ENCODE assay signal across 29 cellular contexts in the genomic region with DNA sequence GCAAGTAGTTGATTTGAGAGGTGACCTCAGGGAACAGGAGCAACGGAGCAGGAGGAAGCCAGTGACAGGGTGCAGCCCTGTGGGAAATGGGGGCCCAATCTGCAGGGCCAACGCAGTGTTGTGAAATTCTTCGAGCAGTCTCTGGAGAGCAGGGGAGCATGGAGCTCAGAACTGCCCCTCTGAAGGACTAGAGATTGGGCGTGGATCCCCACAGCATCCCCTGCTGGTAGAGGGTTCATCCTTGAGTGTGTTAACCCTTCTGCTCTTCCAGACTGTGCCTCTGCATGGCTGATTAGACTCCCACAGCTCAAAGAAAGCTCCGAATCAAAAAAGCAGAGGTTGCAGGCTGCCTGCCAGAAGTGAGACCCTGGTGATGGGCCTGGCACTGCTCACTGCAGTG.
DNase-seq lines count a peak whose midpoint lies in the region; ATAC-seq, FAIRE-seq and TF ChIP-seq lines count a peak whose summit lies in the region.
"Had no signal": no experiment of that assay in that cellular context is flagged by ENCODE, and none has a peak within 500 bp of the region (broad histone marks: within the 10 kb centered on the region; RNA-seq: fewer than 3 reads in every experiment).

No MANE protein-coding gene starts in this region.

- H3K27ac ChIP-seq in HepG2 (ENCODE audit: extremely low read length, insufficient read depth, low read length) = no peak overlapping the region
- no peak overlapping the region for H3K27ac ChIP-seq in right lobe of liver
- H3K27ac ChIP-seq in K562 (ENCODE audit: extremely low read depth, low read depth, low read length) = no peak overlapping the region
- H3K27ac ChIP-seq in thyroid gland = no peak overlapping the region
- H3K27ac ChIP-seq: C4-2B, gastroesophageal sphincter, GM23248, left lung, psoas muscle had no signal

- intact Hi-C loops in HepG2 (cut with micrococcal nuclease; ENCODE audit: unreplicated experiment) (no loop called here), right lobe of liver (cut with DNase I) (no loop called here), K562 (cut with micrococcal nuclease) (loop anchor here (10.0 kb wide), 1 partner anchor 184 kb away; no protein-coding TSS in a partner anchor), thyroid gland (cut with DNase I) (no loop called here)

- H3K4me3 ChIP-seq in HepG2 (replicated peaks in 1 of 3; ENCODE audit: insufficient read depth in 1 of 3, low read depth in 2 of 3, low read length in 3 of 3) (no peak overlapping the region), right lobe of liver (no peak overlapping the region), NB4 (ENCODE audit: low read depth, low read length) (no peak overlapping the region), K562 (no peak overlapping the region), thyroid gland (replicated peaks in 1 of 3) (no peak overlapping the region)
- H3K4me3 ChIP-seq: gastroesophageal sphincter, GM23248, left lung, psoas muscle had no signal

- no peak for TF ChIP-seq CTCF in HepG2 (CRISPR knock-in tag; IDR thresholded peaks at IDR 0.05)
- TF ChIP-seq CTCF in right lobe of liver (IDR thresholded peaks at IDR 0.05) = no peak
- TF ChIP-seq CTCF in NB4 (IDR thresholded peaks at IDR 0.05; ENCODE audit: low read depth, low read length) = peak; percentile 62
- TF ChIP-seq CTCF in K562 (IDR thresholded peaks at IDR 0.05 in 2 of 3, conservative IDR thresholded peaks at IDR 0.05 in 1 of 3; ENCODE audit: insufficient read depth in 2 of 3, low read depth in 1 of 3, low read length in 3 of 3) = peak in 2 of 3 experiments; percentile 20 to 22; a peak in 2 of 6 replicates
- TF ChIP-seq CTCF in thyroid gland (IDR thresholded peaks at IDR 0.05) = no peak

- no CpG with 5 or more reads among the region's 5 CpGs for WGBS in HepG2 (ENCODE audit: low lambda C conversion rate)
- WGBS in right lobe of liver (ENCODE audit: insufficient coverage, low coverage, low lambda C conversion rate, missing lambda C conversion rate) = 39% methylated on average over 5 of the region's 5 CpGs
- WGBS in K562 (ENCODE audit: insufficient coverage, low coverage, missing lambda C conversion rate) = 0% methylated on average over 5 of the region's 5 CpGs
- 55 to 57% methylated on average over 5 of the region's 5 CpGs for WGBS in thyroid gland, 2 donors

- H3K79me2 ChIP-seq in HepG2 (ENCODE audit: insufficient read depth, low read length) (no peaks in the 10 kb centered on the region), K562 (ENCODE audit: control insufficient read depth, insufficient read depth, low read length) (no peaks in the 10 kb centered on the region)

- no peak for TF ChIP-seq POLR2A in HepG2 (IDR thresholded peaks at IDR 0.05; ENCODE audit: insufficient read depth in 1 of 2, low read depth in 2 of 2, low read length in 2 of 2)
- TF ChIP-seq POLR2A in right lobe of liver (IDR thresholded peaks at IDR 0.05) = no peak
- no peak for TF ChIP-seq POLR2A in NB4 (IDR thresholded peaks at IDR 0.05; ENCODE audit: extremely low read depth, insufficient read length)
- no peak for TF ChIP-seq POLR2A in K562 (conservative IDR thresholded peaks at IDR 0.05)
- no peak for TF ChIP-seq POLR2A in thyroid gland (IDR thresholded peaks at IDR 0.05)

- ATAC-seq in HepG2 (no peak), right lobe of liver (no peak), K562 (peak; percentile 66)
- ATAC-seq: activated CD4-positive, alpha-beta T cell treated with anti-CD3 and anti-CD28 coated beads for 36 hours; gastroesophageal sphincter; left lung; PC-3; psoas muscle; SK-N-SH treated with all-trans-retinoic acid at 6 μM for 48 hours; stimulated activated naive B cell treated with anti-CD40 and anti-IgM and Interleukin-4, amounts not matched to agents 10 μg/mL and 1 μg/mL and 100 μg/mL, for 72 hours; T-helper 17 cell had no signal

- H3K27me3 ChIP-seq in HepG2 (ENCODE audit: control insufficient read depth in 1 of 2, insufficient read depth in 2 of 2, low read length in 2 of 2) = no peaks in the 10 kb centered on the region; a peak in 2 of 5 replicates
- H3K27me3 ChIP-seq in right lobe of liver = no peaks in the 10 kb centered on the region
- H3K27me3 ChIP-seq in K562 (ENCODE audit: control insufficient read depth in 2 of 2, insufficient read depth in 2 of 2, low read length in 2 of 2) = peaks cover 3 to 13% of the 10 kb centered on the region in 2 experiments; a peak in 3 of 5 replicates
- H3K27me3 ChIP-seq in thyroid gland = no peaks in the 10 kb centered on the region

- POLR2A ChIA-PET in HepG2 (lab: Yijun Ruan, JAX) (no interaction called here), K562 (lab: Yijun Ruan, JAX) (no interaction called here)

- TF ChIP-seq EP300 in HepG2 (IDR thresholded peaks at IDR 0.05; ENCODE audit: low read depth in 2 of 2, low read length in 2 of 2) (no peak), HepG2 (CRISPR knock-in tag; IDR thresholded peaks at IDR 0.05; ENCODE audit: borderline replicate concordance) (no peak), K562 (IDR thresholded peaks at IDR 0.05; ENCODE audit: low read length) (no peak)

- FAIRE-seq in HepG2 (lab: Jason Lieb, UNC) (no peak), K562 (lab: Jason Lieb, UNC) (no peak)
- FAIRE-seq: islet of Langerhans had no signal

- H2AFZ ChIP-seq in HepG2 (ENCODE audit: low read length) = no peak overlapping the region
- H2AFZ ChIP-seq in K562 (ENCODE audit: low read depth, low read length) = no peak overlapping the region
- H2AFZ ChIP-seq: GM23248 had no signal

- H3K4me2 ChIP-seq in HepG2 (ENCODE audit: low read depth, low read length) = no peak overlapping the region
- H3K4me2 ChIP-seq in K562 (ENCODE audit: insufficient read depth, low read length) = no peak overlapping the region

- DNase-seq in HepG2 (ENCODE audit: low spot score) (no peak), right lobe of liver (no peak), NB4 (ENCODE audit: low read depth) (peak; percentile 89), K562 (ENCODE audit: extremely low read depth in 1 of 4, low spot score in 3 of 4) (no peak), retina (peak; percentile 44), HT-29 (ENCODE audit: low spot score) (no peak), thyroid gland (no peak), NCI-H524 treated with DMSO at 0.1 percent for 48 hours (lab: John Stamatoyannopoulos, UW) (no peak)
- DNase-seq: activated CD4-positive, alpha-beta T cell treated with anti-CD3 and anti-CD28 coated beads for 36 hours; activated naive CD4-positive, alpha-beta T cell; activated T-cell treated with anti-CD3 and anti-CD28 coated beads for 4 hours; Caco-2; GM23248; hypothalamus; IMR-90; left lung; mesenchymal stem cell; NCI-H1417 treated with DMSO at 0.1 percent for 48 hours; NCI-H774; nucleus accumbens; PC-3; psoas muscle; stimulated activated CD4-positive, alpha-beta T cell treated with anti-CD3 and anti-CD28 coated beads, Interleukin-15, amount 100 ng/mL, for 24 hours; stimulated activated naive B cell treated with anti-CD40 and anti-IgM and Interleukin-4, amounts not matched to agents 10 μg/mL and 1 μg/mL and 100 μg/mL, for 72 hours; T-helper 17 cell had no signal

- BruUV-seq in HepG2 (replicated peaks; lab: Mats Ljungman, UMichigan) (no TSS peak), K562 (replicated peaks; lab: Mats Ljungman, UMichigan) (no TSS peak)

- no peaks in the 10 kb centered on the region for H3K36me3 ChIP-seq in HepG2 (replicated peaks in 1 of 2; ENCODE audit: control insufficient read depth in 1 of 2, insufficient read depth in 2 of 2, low read length in 2 of 2)
- H3K36me3 ChIP-seq in right lobe of liver = no peaks in the 10 kb centered on the region
- H3K36me3 ChIP-seq in K562 (ENCODE audit: control insufficient read depth, insufficient read depth, low read length) = no peaks in the 10 kb centered on the region
- no peaks in the 10 kb centered on the region for H3K36me3 ChIP-seq in thyroid gland
- H3K36me3 ChIP-seq: gastroesophageal sphincter, left lung had no signal

- H3K9me3 ChIP-seq in HepG2 (ENCODE audit: low read length) (no peaks in the 10 kb centered on the region), right lobe of liver (no peaks in the 10 kb centered on the region), K562 (replicated peaks; ENCODE audit: control insufficient read depth, insufficient read depth, low read depth, low read length) (no peaks in the 10 kb centered on the region), thyroid gland (no peaks in the 10 kb centered on the region)
- H3K9me3 ChIP-seq: Caco-2, gastroesophageal sphincter, left lung, psoas muscle had no signal

- no peaks in the 10 kb centered on the region for H3K9me1 ChIP-seq in K562 (ENCODE audit: control insufficient read depth, insufficient read depth, low read length)

- CTCF ChIA-PET in HepG2 (lab: Yijun Ruan, JAX; ENCODE audit: low intra/inter-chr PET ratio, low total read pairs) (no interaction called here), K562 (lab: Yijun Ruan, JAX; ENCODE audit: low intra/inter-chr PET ratio) (no interaction called here)

- H3K9ac ChIP-seq in HepG2 (ENCODE audit: insufficient read depth, low read depth, low read length) (no peak overlapping the region), K562 (ENCODE audit: insufficient read depth in 1 of 2, low read depth in 2 of 2, low read length in 2 of 2) (no peak overlapping the region)
- H3K9ac ChIP-seq: GM23248 had no signal

- TF ChIP-seq RAD21 in HepG2 (CRISPR knock-in tag; IDR thresholded peaks at IDR 0.05) (no peak), K562 (CRISPR knock-in tag; conservative IDR thresholded peaks at IDR 0.05 in 1 of 2, IDR thresholded peaks at IDR 0.05 in 1 of 2) (no peak)

- H4K20me1 ChIP-seq in HepG2 (ENCODE audit: insufficient read depth, low read length) (no peaks in the 10 kb centered on the region), K562 (replicated peaks; ENCODE audit: control insufficient read depth, insufficient read depth, low read length) (0 out of 2 replicates have a peak, but pooled peaks cover 4% of the 10 kb centered on the region)

- no peaks in the 10 kb centered on the region for H3K4me1 ChIP-seq in HepG2 (ENCODE audit: insufficient read depth, low read length)
- H3K4me1 ChIP-seq in right lobe of liver = no peaks in the 10 kb centered on the region
- no peaks in the 10 kb centered on the region for H3K4me1 ChIP-seq in K562 (replicated peaks in 1 of 2; ENCODE audit: control insufficient read depth in 2 of 2, insufficient read depth in 2 of 2, low read length in 2 of 2)
- H3K4me1 ChIP-seq in thyroid gland = no peaks in the 10 kb centered on the region
- H3K4me1 ChIP-seq: Caco-2, left lung, psoas muscle had no signal

- in situ Hi-C loops in HepG2 (cut with HindIII; ENCODE audit: extremely low pct_ligation_motif_present, low pct_unique_long_range_greater_than_20kb) (no loop called here), K562 (cut with MboI) (no loop called here)

TF ChIP-seq in HepG2, 621 proteins besides CTCF, POLR2A, EP300 and RAD21:
- TF ChIP-seq ZNF605 (CRISPR knock-in tag; IDR thresholded peaks at IDR 0.05) = no peak
- TF ChIP-seq ZNF652 (CRISPR knock-in tag; IDR thresholded peaks at IDR 0.05; ENCODE audit: borderline replicate concordance, low read depth) = 0 out of 2 replicates have a peak, but pooled peaks have one; percentile 19

Comparison
In these comparisons a context has a peak if more than half of its experiments do, and no peak if none do; other contexts are left out.
1. DNase-seq: peak in NB4 (single experiment) and retina (single experiment); none in HepG2 (single experiment), right lobe of liver (0 of 3), K562 (0 of 4), HT-29 (single experiment), thyroid gland (0 of 2) and NCI-H524 treated with DMSO at 0.1 percent for 48 hours (single experiment).
2. CTCF ChIP-seq: peak in NB4 (single experiment) and K562 (2 of 3); none in HepG2 (single experiment), right lobe of liver (0 of 4) and thyroid gland (0 of 6).